In genomic region chr5:109479260-109479860, GRCh38 we compare ENCODE assay signal across 8 cellular contexts.
DNase-seq lines count a peak whose midpoint lies in the region; ATAC-seq, FAIRE-seq and TF ChIP-seq lines count a peak whose summit lies in the region.

No MANE protein-coding gene starts in this region.

- no peak overlapping the region for H2AFZ ChIP-seq in GM12878 (ENCODE audit: control insufficient read depth, low read depth, low read length)

- no peaks in the 10 kb centered on the region for H3K36me3 Mint-ChIP-seq in nephron (ENCODE audit: low read depth)

- H3K4me1 Mint-ChIP-seq in nephron, result peaks cover 11% of the 10 kb centered on the region

- RAD21 ChIA-PET in GM12878 (lab: Charles Lee; ENCODE audit: unreplicated experiment), result interaction anchor here (0.7 to 1.2 kb wide), 2 partner anchors 837 to 956 kb away, joined by 3 to 5 read pairs; no protein-coding TSS in a partner anchor

- no peaks in the 10 kb centered on the region for H3K36me3 ChIP-seq in GM12878 (ENCODE audit: control insufficient read depth in 2 of 2, insufficient read depth in 2 of 2, low read length in 1 of 2)

- H3K27me3 Mint-ChIP-seq in nephron (ENCODE audit: low read depth), result no peaks in the 10 kb centered on the region

- in situ Hi-C loops in GM12878 (cut with MboI), result no loop called here

- H4K20me1 ChIP-seq in GM12878 (ENCODE audit: control insufficient read depth, insufficient read depth), result no peaks in the 10 kb centered on the region

- no peak for TF ChIP-seq POLR2A in GM12878 (IDR thresholded peaks at IDR 0.05; ENCODE audit: low read depth, low read length)

- no peak overlapping the region for H3K4me3 Mint-ChIP-seq in nephron

- FAIRE-seq in GM12878 (lab: Jason Lieb, UNC), result no peak

- 0 out of 4 replicates have a peak, but pooled peaks cover 0 to 4% of the 10 kb centered on the region in 2 experiments for H3K27me3 ChIP-seq in GM12878 (replicated peaks in 1 of 2; ENCODE audit: control insufficient read depth in 2 of 2, insufficient read depth in 2 of 2, low read length in 1 of 2)

- H3K27ac ChIP-seq in GM12878 (ENCODE audit: control insufficient read depth, insufficient read depth), result no peak overlapping the region

- SMC1A ChIA-PET in GM12878 (lab: Charles Lee; ENCODE audit: uncharacterized antibody, unreplicated experiment), result interaction anchor here (0.9 to 1.4 kb wide), 3 partner anchors 822 to 958 kb away, joined by 3 to 5 read pairs (median 3); no protein-coding TSS in a partner anchor

- no TSS peak for BruUV-seq in GM12878 (replicated peaks; lab: Mats Ljungman, UMichigan)

- no peak overlapping the region for H3K9ac ChIP-seq in GM12878 (ENCODE audit: control insufficient read depth, insufficient read depth, low read length)

- POLR2A ChIA-PET in GM12878 (lab: Charles Lee), result no interaction called here

- H3K79me2 ChIP-seq in GM12878 (ENCODE audit: control insufficient read depth, insufficient read depth, low read length), result no peaks in the 10 kb centered on the region

- no peaks in the 10 kb centered on the region for H3K9me3 ChIP-seq in GM12878 (replicated peaks; ENCODE audit: control insufficient read depth, insufficient read depth, low read length)

- H3K4me2 ChIP-seq in GM12878 (ENCODE audit: control insufficient read depth, insufficient read depth), result no peak overlapping the region

- WGBS in GM12878 (ENCODE audit: insufficient coverage, insufficient replicate concordance, low lambda C conversion rate, missing lambda C conversion rate), result 92% methylated on average over 2 of the region's 2 CpGs

- peak; percentile 52 for TF ChIP-seq RAD21 in GM12878 (IDR thresholded peaks at IDR 0.05; ENCODE audit: insufficient read depth, low read depth, low read length)

- no peaks in the 10 kb centered on the region for H3K9me3 Mint-ChIP-seq in nephron

- H3K4me1 ChIP-seq in GM12878 (ENCODE audit: control insufficient read depth, insufficient read depth, low read length), result no peaks in the 10 kb centered on the region

- TF ChIP-seq CTCF in GM10266 (IDR thresholded peaks at IDR 0.05; ENCODE audit: control insufficient read depth, insufficient read depth, low read depth, missing control alignments), result peak; percentile 42
- TF ChIP-seq CTCF in GM12878 (IDR thresholded peaks at IDR 0.05 in 2 of 3, conservative IDR thresholded peaks at IDR 0.05 in 1 of 3; ENCODE audit: control insufficient read depth in 2 of 3, extremely low read depth in 1 of 3, insufficient read depth in 1 of 3, low read depth in 3 of 3, low read length in 3 of 3), result peak; percentile 29 to 54 (median 34); a peak in 3 of 6 replicates
- TF ChIP-seq CTCF in nephron (IDR thresholded peaks at IDR 0.05; ENCODE audit: unreplicated experiment in 3 of 3), result peak; percentile 28 to 56 (median 41)

- no peak overlapping the region for H3K4me3 ChIP-seq in GM12878

- H3K27ac Mint-ChIP-seq in nephron, result no peak overlapping the region

- CTCF ChIA-PET in GM12878 (lab: Yijun Ruan, JAX), result interaction anchor here (0.6 to 1.7 kb wide), 8 partner anchors 9 to 837 kb away, joined by 3 to 6 read pairs (median 3); no protein-coding TSS in a partner anchor

- peak; percentile 60; the same call in 2 of the 3 replicates for ATAC-seq in GM12878
- no peak for ATAC-seq in GM19023 (IDR thresholded peaks at IDR 0.05; ENCODE audit: unreplicated experiment)

- no peak for TF ChIP-seq EP300 in GM12878 (IDR thresholded peaks at IDR 0.05; ENCODE audit: borderline replicate concordance in 1 of 2, control insufficient read depth in 1 of 2, low read depth in 2 of 2, low read length in 2 of 2)

- intact Hi-C loops in GM12878 (cut with micrococcal nuclease; ENCODE audit: unreplicated experiment), result loop anchor here (1.0 to 10.0 kb wide), 4 partner anchors 798 to 1025 kb away; no protein-coding TSS in a partner anchor

- no peak for DNase-seq in GM10266 (ENCODE audit: extremely low spot score)
- peak; percentile 57 to 73 for DNase-seq in Kasumi-1 (lab: John Stamatoyannopoulos, UW)
- no peak for DNase-seq in GM12878 (ENCODE audit: low read depth, low spot score)
- DNase-seq in NK-92 (lab: John Stamatoyannopoulos, UW; ENCODE audit: unreplicated experiment), result no peak
- DNase-seq in NCI-H2227 (lab: John Stamatoyannopoulos, UW; ENCODE audit: unreplicated experiment), result no peak
- no peak for DNase-seq in activated naive CD4-positive, alpha-beta T cell treated with Interleukin-2 at 50 U/mL for 16 hours

TF ChIP-seq in GM12878, 131 proteins besides CTCF, POLR2A, EP300 and RAD21:
- TF ChIP-seq ESRRA (IDR thresholded peaks at IDR 0.05; ENCODE audit: low read length) (no peak), SMC3 (IDR thresholded peaks at IDR 0.05; ENCODE audit: borderline replicate concordance, low read length) (peak; percentile 68; the same call in 1 of the 2 replicates), TCF7 (IDR thresholded peaks at IDR 0.05; ENCODE audit: borderline replicate concordance) (no peak), ZNF687 (IDR thresholded peaks at IDR 0.05) (no peak), ATF3 (IDR thresholded peaks at IDR 0.05; ENCODE audit: borderline replicate concordance, extremely low read depth, low read depth, low read length) (no peak), CBX3 (IDR thresholded peaks at IDR 0.05; ENCODE audit: borderline replicate concordance, low read depth) (no peak), BCLAF1 (IDR thresholded peaks at IDR 0.05) (no peak), MLLT1 (IDR thresholded peaks at IDR 0.05) (no peak), JUNB (IDR thresholded peaks at IDR 0.05) (no peak)

Comparison
In these comparisons a context has a peak if more than half of its experiments do, and no peak if none do; other contexts are left out.
1. DNase-seq: peak in Kasumi-1 (2 of 2); none in GM10266 (single experiment), GM12878 (single experiment), NK-92 (single experiment), NCI-H2227 (single experiment) and activated naive CD4-positive, alpha-beta T cell treated with Interleukin-2 at 50 U/mL for 16 hours (single experiment).
2. Peak in every context shown above with its lines, with median percentiles within 50 percentile points of each other: CTCF ChIP-seq.